ENCODE assay signal across 10 cellular contexts in the genomic region with DNA sequence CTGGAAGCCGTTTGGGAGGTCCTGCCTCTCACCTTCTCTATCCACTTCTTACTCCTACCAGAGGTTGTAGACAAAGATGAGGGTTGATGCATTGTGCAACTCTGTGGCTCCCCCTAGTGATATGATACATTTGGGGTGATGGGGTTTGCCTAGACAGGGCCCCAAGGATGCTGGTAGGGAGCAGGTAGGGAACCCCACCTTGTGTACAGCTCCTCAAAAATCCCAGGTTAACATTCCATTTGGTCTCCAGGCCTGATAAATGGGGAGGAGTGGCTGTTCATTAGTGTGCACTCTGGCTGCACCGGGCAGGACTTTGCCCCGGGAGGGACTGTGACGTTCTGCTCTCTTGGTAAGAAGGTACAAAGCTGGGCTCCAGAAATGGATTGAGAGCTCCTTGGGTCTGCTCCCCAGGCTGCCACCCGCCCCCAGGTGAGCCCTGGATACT. TPM values are rescaled to one million over a fixed set of nuclear protein-coding genes. Genes with fewer than 3 reads are reported as not detected.
DNase-seq lines count a peak whose midpoint lies in the region; ATAC-seq and TF ChIP-seq lines count a peak whose summit lies in the region.
"Had no signal": no experiment of that assay in that cellular context is flagged by ENCODE, and none has a peak within 500 bp of the region (broad histone marks: within the 10 kb centered on the region; RNA-seq: fewer than 3 reads in every experiment).

No MANE protein-coding gene starts in this region.

- H3K36me3 ChIP-seq in BJ (ENCODE audit: control insufficient read depth, insufficient read depth, low read length) (no peaks in the 10 kb centered on the region), GM23338 (ENCODE audit: insufficient read depth) (no peaks in the 10 kb centered on the region; the same call in 1 of the 2 replicates)

- no peak overlapping the region for H3K4me3 Mint-ChIP-seq in GM23338
- no peak overlapping the region for H3K4me3 Mint-ChIP-seq in activated CD8-positive, alpha-beta T cell treated with anti-CD3 and anti-CD28 coated beads, Interleukin-2, amount 10 ng/mL, durations not matched to agents 7 days and 5 days
- no peak overlapping the region for H3K4me3 Mint-ChIP-seq in type B pancreatic cell
- H3K4me3 Mint-ChIP-seq: activated naive CD8-positive, alpha-beta T cell treated with anti-CD3 and anti-CD28 coated beads, Interleukin-2, amount 10 ng/mL, durations not matched to agents 7 days and 5 days had no signal

- H3K27ac ChIP-seq in GM23338 (ENCODE audit: low read depth), result no peak overlapping the region

- H3K27me3 ChIP-seq in BJ (ENCODE audit: control insufficient read depth, insufficient read depth, low read length) (no peaks in the 10 kb centered on the region), GM23338 (ENCODE audit: insufficient read depth) (no peaks in the 10 kb centered on the region)

- H3K4me3 ChIP-seq in BJ (ENCODE audit: low read depth, low read length), result no peak overlapping the region
- H3K4me3 ChIP-seq in GM23338, result no peak overlapping the region

- no peaks in the 10 kb centered on the region for H3K9me2 ChIP-seq in GM23338 (ENCODE audit: insufficient read depth)

- CTCF ChIA-PET in BJ (lab: Yijun Ruan, JAX), result interaction anchor here (0.8 to 2.2 kb wide), 5 partner anchors 17 to 101 kb away, joined by 3 to 7 read pairs (median 3); no protein-coding TSS in a partner anchor
- CTCF ChIA-PET in activated CD8-positive, alpha-beta T cell treated with anti-CD3 and anti-CD28 coated beads, Interleukin-2, amount 10 ng/mL, durations not matched to agents 7 days and 5 days (lab: Charles Lee), result interaction anchor here (0.8 to 8.3 kb wide), 13 partner anchors 9 to 199 kb away, joined by 3 to 74 read pairs (median 7); a partner anchor contains a TSS

- H2AFZ ChIP-seq in GM23338, result 0 out of 2 replicates have a peak overlapping the region, but pooled peaks have one; percentile 18

- H3K4me1 Mint-ChIP-seq in GM23338 (no peaks in the 10 kb centered on the region; the same call in 2 of the 3 replicates), type B pancreatic cell (ENCODE audit: unreplicated experiment) (no peaks in the 10 kb centered on the region)
- H3K4me1 Mint-ChIP-seq in activated CD8-positive, alpha-beta T cell treated with anti-CD3 and anti-CD28 coated beads, Interleukin-2, amount 10 ng/mL, durations not matched to agents 7 days and 5 days (ENCODE audit: low read depth), result peaks cover 46% of the 10 kb centered on the region

- H3K79me2 ChIP-seq in GM23338 (replicated peaks; ENCODE audit: insufficient read depth), result no peaks in the 10 kb centered on the region

- H3K36me3 Mint-ChIP-seq in GM23338 (ENCODE audit: low read depth) (no peaks in the 10 kb centered on the region), type B pancreatic cell (no peaks in the 10 kb centered on the region)
- H3K36me3 Mint-ChIP-seq in activated CD8-positive, alpha-beta T cell treated with anti-CD3 and anti-CD28 coated beads, Interleukin-2, amount 10 ng/mL, durations not matched to agents 7 days and 5 days (ENCODE audit: low read depth), result no peaks in the 10 kb centered on the region
- H3K36me3 Mint-ChIP-seq: activated naive CD8-positive, alpha-beta T cell treated with anti-CD3 and anti-CD28 coated beads, Interleukin-2, amount 10 ng/mL, durations not matched to agents 7 days and 5 days had no signal

- no peaks in the 10 kb centered on the region for H3F3A ChIP-seq in GM23338 (replicated peaks; ENCODE audit: low read depth)

- H3K27me3 Mint-ChIP-seq in GM23338 (ENCODE audit: insufficient read depth, low read depth, poor library complexity) (peaks cover 8% of the 10 kb centered on the region), type B pancreatic cell (peaks cover 33% of the 10 kb centered on the region)
- peaks cover 26% of the 10 kb centered on the region for H3K27me3 Mint-ChIP-seq in activated CD8-positive, alpha-beta T cell treated with anti-CD3 and anti-CD28 coated beads, Interleukin-2, amount 10 ng/mL, durations not matched to agents 7 days and 5 days (ENCODE audit: low read depth)

- DNase-seq in BJ (ENCODE audit: low read depth) (no peak), GM23338 (ENCODE audit: low spot score) (peak; percentile 76), kidney tubule cell (ENCODE audit: low spot score) (peak; percentile 9), type B pancreatic cell (ENCODE audit: extremely low spot score, unreplicated experiment) (no peak), NCI-H82 treated with DMSO at 0.1 percent for 48 hours (lab: John Stamatoyannopoulos, UW; ENCODE audit: unreplicated experiment) (no peak), kidney glomerular epithelial cell (lab: John Stamatoyannopoulos, UW) (no peak)
- DNase-seq in activated CD8-positive, alpha-beta T cell treated with anti-CD3 and anti-CD28 coated beads, Interleukin-2, amount 10 ng/mL, durations not matched to agents 7 days and 5 days, result peak; percentile 70
- DNase-seq: activated naive CD8-positive, alpha-beta T cell treated with anti-CD3 and anti-CD28 coated beads, Interleukin-2, amount 10 ng/mL, durations not matched to agents 7 days and 5 days had no signal

- peaks cover 4% of the 10 kb centered on the region; the same call in 1 of the 3 replicates for H3K9me3 Mint-ChIP-seq in GM23338
- H3K9me3 Mint-ChIP-seq in activated CD8-positive, alpha-beta T cell treated with anti-CD3 and anti-CD28 coated beads, Interleukin-2, amount 10 ng/mL, durations not matched to agents 7 days and 5 days (ENCODE audit: insufficient read depth), result no peaks in the 10 kb centered on the region
- H3K9me3 Mint-ChIP-seq in type B pancreatic cell, result no peaks in the 10 kb centered on the region
- H3K9me3 Mint-ChIP-seq: activated naive CD8-positive, alpha-beta T cell treated with anti-CD3 and anti-CD28 coated beads, Interleukin-2, amount 10 ng/mL, durations not matched to agents 7 days and 5 days had no signal

- no peak overlapping the region for H3K27ac Mint-ChIP-seq in GM23338
- H3K27ac Mint-ChIP-seq in activated CD8-positive, alpha-beta T cell treated with anti-CD3 and anti-CD28 coated beads, Interleukin-2, amount 10 ng/mL, durations not matched to agents 7 days and 5 days, result no peak overlapping the region
- H3K27ac Mint-ChIP-seq in type B pancreatic cell, result no peak overlapping the region
- H3K27ac Mint-ChIP-seq: activated naive CD8-positive, alpha-beta T cell treated with anti-CD3 and anti-CD28 coated beads, Interleukin-2, amount 10 ng/mL, durations not matched to agents 7 days and 5 days had no signal

- TF ChIP-seq CTCF in BJ (IDR thresholded peaks at IDR 0.05; ENCODE audit: insufficient read depth, low read depth, low read length) (peak; percentile 51), GM23338 (conservative IDR thresholded peaks at IDR 0.05; ENCODE audit: low read depth in 2 of 2) (peak; percentile 76 to 96), type B pancreatic cell (conservative IDR thresholded peaks at IDR 0.05) (no peak)

- H3K4me2 ChIP-seq in GM23338, result no peak overlapping the region

- H4K20me1 ChIP-seq in GM23338 (replicated peaks; ENCODE audit: insufficient read depth), result no peaks in the 10 kb centered on the region

- ATAC-seq in GM23338, result peak; percentile 92
- no peak for ATAC-seq in activated CD8-positive, alpha-beta T cell treated with anti-CD3 and anti-CD28 coated beads, Interleukin-2, amount 10 ng/mL, durations not matched to agents 7 days and 5 days
- ATAC-seq in GM18858 (IDR thresholded peaks at IDR 0.05; ENCODE audit: unreplicated experiment), result no peak

- POLR2A ChIA-PET in BJ (lab: Charles Lee), result no interaction called here
- POLR2A ChIA-PET in activated CD8-positive, alpha-beta T cell treated with anti-CD3 and anti-CD28 coated beads, Interleukin-2, amount 10 ng/mL, durations not matched to agents 7 days and 5 days (lab: Charles Lee), result no interaction called here

- H3K4me1 ChIP-seq in GM23338 (ENCODE audit: insufficient read depth), result no peaks in the 10 kb centered on the region; the same call in 1 of the 2 replicates

RNA-seq across cellular contexts. Expression of a gene that starts 19.2 kb away (rescaled TPM):
- not detected in 2 replicates for polyA plus RNA-seq in BJ (2011; rRNA removed)
- polyA minus RNA-seq in BJ (2011; rRNA and poly(A)+ RNA removed), result not detected in 2 replicates
- total RNA-seq in GM23338 (2014; rRNA removed; shearing (Covaris generic)), result not detected in 2 replicates
- polyA plus RNA-seq in GM23338 (2016; fragmentation: Nextera tagmentation; extraction: Ambion mirVana), result not detected in 2 replicates
- not detected for total RNA-seq in activated CD8-positive, alpha-beta T cell treated with anti-CD3 and anti-CD28 coated beads, Interleukin-2, amount 10 ng/mL, durations not matched to agents 7 days and 5 days
- total RNA-seq in type B pancreatic cell (ENCODE audit: low replicate concordance), result not detected in 2 replicates
- total RNA-seq: activated naive CD8-positive, alpha-beta T cell treated with anti-CD3 and anti-CD28 coated beads, Interleukin-2, amount 10 ng/mL, durations not matched to agents 7 days and 5 days; mononuclear cell had no signal

RNA-seq across cellular contexts. Expression of a gene that starts 21.6 kb away (rescaled TPM):
- not detected in 2 replicates for polyA plus RNA-seq in BJ (2011; rRNA removed)
- not detected in 2 replicates for polyA minus RNA-seq in BJ (2011; rRNA and poly(A)+ RNA removed)
- not detected in 2 replicates for total RNA-seq in GM23338 (2014; rRNA removed; shearing (Covaris generic))
- polyA plus RNA-seq in GM23338 (2016; fragmentation: Nextera tagmentation; extraction: Ambion mirVana), result 0.47 and 0.56 TPM in 2 replicates
- under 1 TPM; 0.83 to 0.92 TPM for total RNA-seq in activated CD8-positive, alpha-beta T cell treated with anti-CD3 and anti-CD28 coated beads, Interleukin-2, amount 10 ng/mL, durations not matched to agents 7 days and 5 days
- not detected in 2 replicates for total RNA-seq in type B pancreatic cell (ENCODE audit: low replicate concordance)

RNA-seq across cellular contexts. Expression of a gene that starts 39.3 kb away (rescaled TPM):
- polyA plus RNA-seq in BJ (2011; rRNA removed) (not detected in 2 replicates), GM23338 (2016; fragmentation: Nextera tagmentation; extraction: Ambion mirVana) (not detected in 2 replicates)
- not detected in 2 replicates for polyA minus RNA-seq in BJ (2011; rRNA and poly(A)+ RNA removed)
- total RNA-seq in GM23338 (2014; rRNA removed; shearing (Covaris generic)), result not detected in 2 replicates
- not detected for total RNA-seq in activated CD8-positive, alpha-beta T cell treated with anti-CD3 and anti-CD28 coated beads, Interleukin-2, amount 10 ng/mL, durations not matched to agents 7 days and 5 days
- 0.19 TPM in 1 of 2 replicates, not detected in the other for total RNA-seq in type B pancreatic cell (ENCODE audit: low replicate concordance)
- total RNA-seq: activated naive CD8-positive, alpha-beta T cell treated with anti-CD3 and anti-CD28 coated beads, Interleukin-2, amount 10 ng/mL, durations not matched to agents 7 days and 5 days; mononuclear cell had no signal

RNA-seq across cellular contexts. Expression of a gene that starts 48.7 kb away (rescaled TPM):
- not detected in 2 replicates for polyA plus RNA-seq in BJ (2011; rRNA removed)
- not detected in 2 replicates for polyA minus RNA-seq in BJ (2011; rRNA and poly(A)+ RNA removed)
- total RNA-seq in GM23338 (2014; rRNA removed; shearing (Covaris generic)), result 1.4 and 5.6 TPM in 2 replicates
- polyA plus RNA-seq in GM23338 (2016; fragmentation: Nextera tagmentation; extraction: Ambion mirVana), result 3.9 and 4.4 TPM in 2 replicates
- total RNA-seq in activated CD8-positive, alpha-beta T cell treated with anti-CD3 and anti-CD28 coated beads, Interleukin-2, amount 10 ng/mL, durations not matched to agents 7 days and 5 days, result not detected
- 0.43 TPM in 1 of 2 replicates, not detected in the other for total RNA-seq in type B pancreatic cell (ENCODE audit: low replicate concordance)
- total RNA-seq: activated naive CD8-positive, alpha-beta T cell treated with anti-CD3 and anti-CD28 coated beads, Interleukin-2, amount 10 ng/mL, durations not matched to agents 7 days and 5 days had no signal

RNA-seq across cellular contexts. Expression of a gene that starts 51.3 kb away (rescaled TPM):
- polyA plus RNA-seq in BJ (2011; rRNA removed), result not detected in 2 replicates
- polyA minus RNA-seq in BJ (2011; rRNA and poly(A)+ RNA removed), result not detected in 2 replicates
- total RNA-seq in GM23338 (2014; rRNA removed; shearing (Covaris generic)), result not detected in 2 replicates
- not detected in 2 replicates for polyA plus RNA-seq in GM23338 (2016; fragmentation: Nextera tagmentation; extraction: Ambion mirVana)
- total RNA-seq in activated CD8-positive, alpha-beta T cell treated with anti-CD3 and anti-CD28 coated beads, Interleukin-2, amount 10 ng/mL, durations not matched to agents 7 days and 5 days, result not detected
- 19.5 TPM in 1 of 2 replicates, not detected in the other for total RNA-seq in type B pancreatic cell (ENCODE audit: low replicate concordance)
- total RNA-seq: activated naive CD8-positive, alpha-beta T cell treated with anti-CD3 and anti-CD28 coated beads, Interleukin-2, amount 10 ng/mL, durations not matched to agents 7 days and 5 days had no signal

Comparison
In these comparisons a context has a peak if more than half of its experiments do, and no peak if none do; other contexts are left out.
1. DNase-seq: peak in GM23338 (single experiment), activated CD8-positive, alpha-beta T cell treated with anti-CD3 and anti-CD28 coated beads, Interleukin-2, amount 10 ng/mL, durations not matched to agents 7 days and 5 days (single experiment) and kidney tubule cell (single experiment); none in BJ (single experiment), type B pancreatic cell (single experiment), NCI-H82 treated with DMSO at 0.1 percent for 48 hours (single experiment) and kidney glomerular epithelial cell (single experiment).